In the genomic region with DNA sequence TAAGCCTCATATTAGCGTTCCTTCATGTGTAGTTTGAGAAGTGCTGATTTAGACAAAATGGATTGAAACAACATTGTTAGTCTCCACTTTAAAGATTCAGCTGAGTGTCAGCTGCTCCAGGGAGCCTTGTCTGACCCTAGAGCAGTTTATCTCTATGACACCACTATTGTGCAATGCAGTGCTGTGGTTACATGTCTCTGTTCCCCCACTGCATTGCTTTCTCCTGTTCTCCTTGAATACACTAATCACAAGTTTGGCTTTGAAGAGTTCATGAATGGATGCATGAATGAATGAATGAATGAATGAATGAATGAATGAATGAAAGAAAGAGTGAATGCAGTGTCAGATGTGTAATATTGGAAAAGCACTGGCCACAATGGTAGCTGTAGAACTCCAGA, we compare ENCODE assay signal across 1 cellular context.
TF ChIP-seq lines count a peak whose summit lies in the region.

No MANE protein-coding gene starts in this region.

TF ChIP-seq in endothelial cell of umbilical vein, 7 proteins besides CTCF, POLR2A, EP300 and RAD21:
- TF ChIP-seq EZH2 (IDR thresholded peaks at IDR 0.05; ENCODE audit: borderline replicate concordance, low read depth, low read length, severe bottlenecking), result no peak
- no peak for TF ChIP-seq JUN (IDR thresholded peaks at IDR 0.05; ENCODE audit: borderline replicate concordance, insufficient read depth, insufficient read length, low read depth)
- peak; percentile 12 for TF ChIP-seq FOS (IDR thresholded peaks at IDR 0.05; ENCODE audit: borderline replicate concordance, insufficient read depth, low read length)
- TF ChIP-seq MAX (IDR thresholded peaks at IDR 0.05; ENCODE audit: insufficient read depth, insufficient read length), result no peak
- TF ChIP-seq MYC (IDR thresholded peaks at IDR 0.05; ENCODE audit: low read depth, low read length), result no peak
- peak; percentile 59 for TF ChIP-seq GATA2 (IDR thresholded peaks at IDR 0.05; ENCODE audit: insufficient read depth, insufficient read length, low read depth, low read length)
- no peak for TF ChIP-seq POLR2AphosphoS5 (IDR thresholded peaks at IDR 0.05; ENCODE audit: insufficient read depth, low read depth, low read length)
